24 cellular contexts compared by ENCODE assay signal in genomic region chr1:113405573-113405972, GRCh38. TPM values are rescaled to one million over a fixed set of nuclear protein-coding genes. Genes with fewer than 3 reads are reported as not detected.
A peak's percentile ranks its signal among the peaks of the same experiment; 100 is the strongest.
DNase-seq lines count a peak whose midpoint lies in the region; ATAC-seq, FAIRE-seq and TF ChIP-seq lines count a peak whose summit lies in the region.
"Had no signal": no experiment of that assay in that cellular context is flagged by ENCODE, and none has a peak within 500 bp of the region (broad histone marks: within the 10 kb centered on the region; RNA-seq: fewer than 3 reads in every experiment).

No MANE protein-coding gene starts in this region.

- intact Hi-C loops in HepG2 (cut with micrococcal nuclease; ENCODE audit: unreplicated experiment) (no loop called here), spleen (cut with DNase I; ENCODE audit: low total_unique reads) (no loop called here), vagina (cut with DNase I) (no loop called here)

- no peak overlapping the region for H3K4me3 ChIP-seq in SK-N-SH (ENCODE audit: low read depth in 2 of 2, low read length in 1 of 2)
- no peak overlapping the region for H3K4me3 ChIP-seq in choroid plexus epithelial cell (ENCODE audit: low read depth, low read length)
- peak overlapping the region in 1 of 3 experiments; percentile 23; a peak in 1 of 6 replicates for H3K4me3 ChIP-seq in HepG2 (replicated peaks in 1 of 3; ENCODE audit: insufficient read depth in 1 of 3, low read depth in 2 of 3, low read length in 3 of 3)
- no peak overlapping the region for H3K4me3 ChIP-seq in spleen
- H3K4me3 ChIP-seq in vagina, result no peak overlapping the region
- H3K4me3 ChIP-seq: ascending aorta, lung, prostate gland had no signal

- no peak for TF ChIP-seq EP300 in SK-N-SH (IDR thresholded peaks at IDR 0.05; ENCODE audit: borderline replicate concordance in 1 of 2, low read depth in 1 of 2, low read length in 1 of 2)
- TF ChIP-seq EP300 in HepG2 (IDR thresholded peaks at IDR 0.05; ENCODE audit: low read depth in 2 of 2, low read length in 2 of 2), result no peak
- TF ChIP-seq EP300 in HepG2 (CRISPR knock-in tag; IDR thresholded peaks at IDR 0.05; ENCODE audit: borderline replicate concordance), result no peak

- TF ChIP-seq CTCF in SK-N-SH (IDR thresholded peaks at IDR 0.05) (no peak), choroid plexus epithelial cell (conservative IDR thresholded peaks at IDR 0.05; ENCODE audit: low read depth, low read length) (no peak), HepG2 (CRISPR knock-in tag; IDR thresholded peaks at IDR 0.05) (peak; percentile 31; the same call in 1 of the 2 replicates), spleen (IDR thresholded peaks at IDR 0.05 in 8 of 11, conservative IDR thresholded peaks at IDR 0.05 in 3 of 11) (no peak), vagina (IDR thresholded peaks at IDR 0.05) (no peak)

- no peak for TF ChIP-seq RAD21 in SK-N-SH (IDR thresholded peaks at IDR 0.05; ENCODE audit: low read length)
- TF ChIP-seq RAD21 in HepG2 (CRISPR knock-in tag; IDR thresholded peaks at IDR 0.05), result no peak

- no peaks in the 10 kb centered on the region for H3K9me3 ChIP-seq in SK-N-SH
- H3K9me3 ChIP-seq in HepG2 (ENCODE audit: low read length), result no peaks in the 10 kb centered on the region
- no peaks in the 10 kb centered on the region for H3K9me3 ChIP-seq in spleen
- H3K9me3 ChIP-seq in vagina, result no peaks in the 10 kb centered on the region
- H3K9me3 ChIP-seq: ascending aorta, prostate gland had no signal

- 75% methylated on average over 2 of the region's 2 CpGs for WGBS in SK-N-SH (ENCODE audit: low lambda C conversion rate)
- 43% methylated on average over 2 of the region's 2 CpGs for WGBS in HepG2 (ENCODE audit: low lambda C conversion rate)
- WGBS in spleen, 5 donors, result 49 to 66% (median 62%) methylated on average over 2 of the region's 2 CpGs

- peaks cover 93% of the 10 kb centered on the region for H3K79me2 ChIP-seq in SK-N-SH (ENCODE audit: insufficient read depth)
- H3K79me2 ChIP-seq in HepG2 (ENCODE audit: insufficient read depth, low read length), result peaks cover 55% of the 10 kb centered on the region

- H3K27me3 ChIP-seq in SK-N-SH (ENCODE audit: insufficient read depth) (no peaks in the 10 kb centered on the region), HepG2 (ENCODE audit: control insufficient read depth in 1 of 2, insufficient read depth in 2 of 2, low read length in 2 of 2) (no peaks in the 10 kb centered on the region), spleen (replicated peaks in 1 of 7) (no peaks in the 10 kb centered on the region), vagina (no peaks in the 10 kb centered on the region)
- H3K27me3 ChIP-seq: ascending aorta had no signal

- POLR2A ChIA-PET in SK-N-SH (lab: Yijun Ruan, JAX) (no interaction called here), HepG2 (lab: Yijun Ruan, JAX) (no interaction called here)

- no peak overlapping the region for H3K27ac ChIP-seq in SK-N-SH (ENCODE audit: low read depth in 2 of 2, low read length in 1 of 2)
- H3K27ac ChIP-seq in HepG2 (ENCODE audit: extremely low read length, insufficient read depth, low read length), result peak overlapping the region; percentile 50
- peak overlapping the region in 7 of 8 donors; percentile 11 to 75 (median 55) for H3K27ac ChIP-seq in spleen
- H3K27ac ChIP-seq in vagina, result no peak overlapping the region
- H3K27ac ChIP-seq: 22Rv1, ascending aorta, prostate gland had no signal

- in situ Hi-C loops in HepG2 (cut with HindIII; ENCODE audit: extremely low pct_ligation_motif_present, low pct_unique_long_range_greater_than_20kb), result no loop called here

- ATAC-seq in SK-N-SH treated with all-trans-retinoic acid at 6 μM for 48 hours, result peak; percentile 59
- peak; percentile 91 for ATAC-seq in HepG2
- ATAC-seq: activated CD8-positive, alpha-beta T cell treated with anti-CD3 and anti-CD28 coated beads for 36 hours; activated naive CD4-positive, alpha-beta T cell treated with anti-CD3 and anti-CD28 coated beads, Interleukin-2, amount 50 U/mL, for 72 hours; stimulated activated naive CD8-positive, alpha-beta T cell treated with anti-CD3 and anti-CD28 coated beads, Interleukin-15, Interleukin-2, amounts not matched to agents 100 U/mL and 50 U/mL, for 24 hours had no signal

- H4K20me1 ChIP-seq in SK-N-SH (ENCODE audit: insufficient read depth) (no peaks in the 10 kb centered on the region), HepG2 (ENCODE audit: insufficient read depth, low read length) (peaks cover 3% of the 10 kb centered on the region; the same call in 1 of the 2 replicates)

- H3K9me2 ChIP-seq in SK-N-SH, result no peaks in the 10 kb centered on the region

- CTCF ChIA-PET in SK-N-SH (lab: Yijun Ruan, JAX) (interaction anchor here (2.9 kb wide), 1 partner anchor 16 kb away, joined by 9 read pairs; the partner anchor contains the start of gene MAGI3), HepG2 (lab: Yijun Ruan, JAX; ENCODE audit: low intra/inter-chr PET ratio, low total read pairs) (no interaction called here)

- peaks cover 3% of the 10 kb centered on the region for H3F3A ChIP-seq in SK-N-SH (replicated peaks; ENCODE audit: insufficient read depth)

- H2AFZ ChIP-seq in SK-N-SH (ENCODE audit: low read depth), result no peak overlapping the region
- no peak overlapping the region for H2AFZ ChIP-seq in HepG2 (ENCODE audit: low read length)

- peaks cover 0 to 6% of the 10 kb centered on the region in 2 experiments for H3K36me3 ChIP-seq in SK-N-SH (replicated peaks in 1 of 2; ENCODE audit: control insufficient read depth in 1 of 2, insufficient read depth in 2 of 2, low read length in 1 of 2)
- peaks cover 0 to 2% of the 10 kb centered on the region in 2 experiments; a peak in 1 of 5 replicates for H3K36me3 ChIP-seq in HepG2 (replicated peaks in 1 of 2; ENCODE audit: control insufficient read depth in 1 of 2, insufficient read depth in 2 of 2, low read length in 2 of 2)
- no peaks in the 10 kb centered on the region for H3K36me3 ChIP-seq in spleen
- no peaks in the 10 kb centered on the region for H3K36me3 ChIP-seq in vagina
- H3K36me3 ChIP-seq: ascending aorta, prostate gland had no signal

- H3K4me1 ChIP-seq in SK-N-SH (ENCODE audit: control insufficient read depth in 1 of 2, insufficient read depth in 2 of 2, low read depth in 1 of 2, low read length in 1 of 2), result peaks cover 2 to 29% of the 10 kb centered on the region in 2 experiments; a peak in 2 of 4 replicates
- peaks cover 13% of the 10 kb centered on the region for H3K4me1 ChIP-seq in HepG2 (ENCODE audit: insufficient read depth, low read length)
- H3K4me1 ChIP-seq in spleen, result peaks cover 0 to 14% (median 0%) of the 10 kb centered on the region in 6 donors
- H3K4me1 ChIP-seq in vagina, result peaks cover 20% of the 10 kb centered on the region

- BruUV-seq in HepG2 (replicated peaks; lab: Mats Ljungman, UMichigan), result no TSS peak

- no peak for DNase-seq in SK-N-SH
- DNase-seq in choroid plexus epithelial cell (ENCODE audit: low read depth), result peak; percentile 23
- peak; percentile 61 for DNase-seq in HepG2 (ENCODE audit: low spot score)
- no peak for DNase-seq in spleen
- no peak for DNase-seq in vagina (ENCODE audit: extremely low spot score in 2 of 2)
- DNase-seq in stimulated activated CD4-positive, alpha-beta T cell treated with anti-CD3 and anti-CD28 coated beads, Interleukin-2, amount 100 ng/mL, for 24 hours, result no peak
- no peak for DNase-seq in stimulated activated CD4-positive, alpha-beta T cell treated with anti-CD3 and anti-CD28 coated beads, Interleukin-2, amount 100 ng/mL, for 48 hours
- DNase-seq: activated CD4-positive, alpha-beta T cell treated with anti-CD3 and anti-CD28 coated beads for 1 hour; activated CD8-positive, alpha-beta T cell treated with anti-CD3 and anti-CD28 coated beads for 36 hours; CD4-positive, CD25-positive, alpha-beta regulatory T cell; NCI-H1048; NCI-H1930; NCI-H526; NK-92 treated with Interleukin-12 subunit alpha and Interleukin-12 subunit beta, amount 100 ng/mL, for 24 hours; SHP77; stimulated activated CD4-positive, alpha-beta T cell treated with anti-CD3 and anti-CD28 coated beads, Interleukin-15, amount 100 ng/mL, for 24 hours; stimulated activated naive CD8-positive, alpha-beta T cell treated with anti-CD3 and anti-CD28 coated beads, Interleukin-15, Interleukin-2, amounts not matched to agents 100 U/mL and 50 U/mL, for 24 hours had no signal

- H3K4me2 ChIP-seq in SK-N-SH, result no peak overlapping the region
- peak overlapping the region; percentile 51 for H3K4me2 ChIP-seq in HepG2 (ENCODE audit: low read depth, low read length)

- H3K9ac ChIP-seq in SK-N-SH (no peak overlapping the region), HepG2 (ENCODE audit: insufficient read depth, low read depth, low read length) (no peak overlapping the region)

- TF ChIP-seq POLR2A in HepG2 (IDR thresholded peaks at IDR 0.05; ENCODE audit: insufficient read depth in 1 of 2, low read depth in 2 of 2, low read length in 2 of 2) (no peak), spleen (IDR thresholded peaks at IDR 0.05) (no peak), vagina (IDR thresholded peaks at IDR 0.05) (no peak)

- FAIRE-seq in HepG2 (lab: Jason Lieb, UNC), result peak; percentile 54
- FAIRE-seq: D721Med had no signal

RNA-seq across cellular contexts. Expression of gene MAGI3, which starts 15.3 kb away (rescaled TPM):
- polyA plus RNA-seq in SK-N-SH (2012; rRNA removed) (2.9 and 3.8 TPM in 2 replicates), HepG2 (2011; rRNA removed) (3.8 and 4.0 TPM in 2 replicates), spleen (1 to 10 TPM in 1 of 3 donors, under 1 TPM in 2; 0.74 to 1.5 (median 0.94) TPM)
- polyA plus RNA-seq in SK-N-SH (2012; cell fraction: cytosol; rRNA removed), result 4.3 and 4.6 TPM in 2 replicates
- 3.6 and 6.0 TPM in 2 replicates for polyA plus RNA-seq in SK-N-SH (2012; cell fraction: nucleus; rRNA removed)
- total RNA-seq in HepG2 (2016; rRNA removed; fragmentation: Illumina TruSeq; extraction: Trizol) (11.3 and 11.8 TPM in 2 replicates), spleen (10 to 100 TPM in 4 of 7 donors, 1 to 10 TPM in 3; 7.4 to 16.3 (median 12.2) TPM), vagina (18.4 TPM)
- total RNA-seq in HepG2 (2016; cell fraction: cytosol; rRNA removed; fragmentation: Illumina TruSeq; extraction: Trizol; ENCODE audit: low read depth), result 2.4 and 2.5 TPM in 2 replicates
- 10.8 and 10.9 TPM in 2 replicates for total RNA-seq in HepG2 (2016; cell fraction: insoluble cytoplasmic fraction; rRNA removed; fragmentation: Illumina TruSeq; extraction: Trizol)
- total RNA-seq in HepG2 (2016; cell fraction: membrane; rRNA removed; fragmentation: Illumina TruSeq; extraction: Trizol), result 5.3 and 5.6 TPM in 2 replicates
- total RNA-seq in HepG2 (2016; cell fraction: nucleus; rRNA removed; fragmentation: Illumina TruSeq; extraction: Trizol), result 18.0 and 21.7 TPM in 2 replicates
- 1.9 and 3.0 TPM in 2 replicates for polyA plus RNA-seq in HepG2 (2011; cell fraction: cytosol; rRNA removed)
- polyA plus RNA-seq in HepG2 (2011; cell fraction: nucleus; rRNA removed), result 4.6 and 4.7 TPM in 2 replicates
- 6.0 and 6.8 TPM in 2 replicates for polyA plus RNA-seq in HepG2 (2012)
- polyA plus RNA-seq in HepG2 (2016; cell fraction: cytosol; fragmentation: Illumina TruSeq; extraction: Trizol; ENCODE audit: low read depth), result 0.72 and 1.0 TPM in 2 replicates
- 8.4 TPM in 2 replicates for polyA plus RNA-seq in HepG2 (2016; cell fraction: insoluble cytoplasmic fraction; fragmentation: Illumina TruSeq; extraction: Trizol; ENCODE audit: low read depth)
- 1.9 and 2.3 TPM in 2 replicates for polyA plus RNA-seq in HepG2 (2016; cell fraction: membrane; fragmentation: Illumina TruSeq; extraction: Trizol; ENCODE audit: low read depth)
- 6.9 and 7.8 TPM in 2 replicates for polyA plus RNA-seq in HepG2 (2016; cell fraction: nucleus; fragmentation: Illumina TruSeq; extraction: Trizol; ENCODE audit: insufficient read depth, low read depth)
- polyA minus RNA-seq in HepG2 (2011; rRNA and poly(A)+ RNA removed; ENCODE audit: low replicate concordance), result 10.8 and 19.5 TPM in 2 replicates
- polyA minus RNA-seq in HepG2 (2011; cell fraction: cytosol; rRNA and poly(A)+ RNA removed), result 6.1 and 7.5 TPM in 2 replicates
- 57.9 and 58.3 TPM in 2 replicates for polyA minus RNA-seq in HepG2 (2011; cell fraction: nucleus; rRNA and poly(A)+ RNA removed)

Comparison
In these comparisons a context has a peak if more than half of its experiments do, and no peak if none do; other contexts are left out.
1. DNase-seq: peak in choroid plexus epithelial cell (single experiment) and HepG2 (single experiment); none in SK-N-SH (single experiment), spleen (single experiment), vagina (0 of 2), stimulated activated CD4-positive, alpha-beta T cell treated with anti-CD3 and anti-CD28 coated beads, Interleukin-2, amount 100 ng/mL, for 24 hours (0 of 2) and stimulated activated CD4-positive, alpha-beta T cell treated with anti-CD3 and anti-CD28 coated beads, Interleukin-2, amount 100 ng/mL, for 48 hours (0 of 2).
2. H3K27ac ChIP-seq: peak in HepG2 (single experiment) and spleen (7 of 8); none in SK-N-SH (0 of 2) and vagina (single experiment).